Comparison of ENCODE assay signal across 1 cellular context in genomic region chr17:7263801-7264078, GRCh38.
TF ChIP-seq lines count a peak whose summit lies in the region.

No MANE protein-coding gene starts in this region.

TF ChIP-seq in WTC11, 78 proteins besides CTCF, POLR2A, EP300 and RAD21 (continued from another document):
- TF ChIP-seq ZBTB21 (CRISPR knock-in tag; IDR thresholded peaks at IDR 0.05; ENCODE audit: borderline replicate concordance) = no peak
